Comparison of ENCODE assay signal across 1 cellular context in genomic region chr1:109535971-109536491, GRCh38.
TF ChIP-seq lines count a peak whose summit lies in the region.

No MANE protein-coding gene starts in this region.

TF ChIP-seq in GM23338, 12 proteins besides CTCF, POLR2A, EP300 and RAD21 (continued from another document):
- TF ChIP-seq ZNF462 (CRISPR knock-in tag; IDR thresholded peaks at IDR 0.05) (no peak), EZH2phosphoT487 (IDR thresholded peaks at IDR 0.05; ENCODE audit: unreplicated experiment) (no peak), ZNF114 (CRISPR knock-in tag; IDR thresholded peaks at IDR 0.05) (no peak), NANOG (IDR thresholded peaks at IDR 0.05; ENCODE audit: borderline replicate concordance) (no peak), ZNF331 (CRISPR knock-in tag; IDR thresholded peaks at IDR 0.05; ENCODE audit: low read depth) (no peak), REST (IDR thresholded peaks at IDR 0.05; ENCODE audit: unreplicated experiment) (no peak)
